In the genomic region with DNA sequence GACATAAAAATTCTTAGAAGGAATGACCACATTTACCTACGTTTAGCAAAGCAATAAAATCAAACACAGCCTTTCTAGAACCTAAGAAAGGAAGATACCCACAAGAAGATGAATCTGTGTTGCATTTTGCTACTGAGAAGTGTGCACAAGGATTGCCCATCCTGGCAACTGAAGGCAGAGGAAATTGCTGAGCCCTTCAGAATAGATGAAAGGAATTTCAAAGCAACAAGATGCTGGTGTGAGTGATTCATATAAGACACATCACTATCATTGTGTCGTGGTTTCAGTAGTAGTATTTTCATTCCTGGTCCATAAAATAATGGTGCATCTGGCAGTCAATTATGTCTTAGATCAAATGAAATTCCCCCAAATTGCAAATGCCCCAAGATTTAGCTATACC, we compare ENCODE assay signal across 18 cellular contexts. TPM values are rescaled to one million over a fixed set of nuclear protein-coding genes. Genes with fewer than 3 reads are reported as not detected.
DNase-seq lines count a peak whose midpoint lies in the region; ATAC-seq and TF ChIP-seq lines count a peak whose summit lies in the region.
"Had no signal": no experiment of that assay in that cellular context is flagged by ENCODE, and none has a peak within 500 bp of the region (broad histone marks: within the 10 kb centered on the region; RNA-seq: fewer than 3 reads in every experiment).

No MANE protein-coding gene starts in this region.

- H3F3A ChIP-seq in GM23248 (ENCODE audit: insufficient read depth): peaks cover 29% of the 10 kb centered on the region

- no peaks in the 10 kb centered on the region for H3K36me3 Mint-ChIP-seq in CD8-positive, alpha-beta memory T cell
- no peaks in the 10 kb centered on the region for H3K36me3 Mint-ChIP-seq in activated CD8-positive, alpha-beta T cell treated with anti-CD3 and anti-CD28 coated beads for 36 hours (ENCODE audit: low read depth)
- H3K36me3 Mint-ChIP-seq in WTC11: no peaks in the 10 kb centered on the region
- H3K36me3 Mint-ChIP-seq in stimulated activated memory B cell treated with anti-CD40 and anti-IgM and Interleukin-4, amounts not matched to agents 10 μg/mL and 1 μg/mL and 100 μg/mL, for 72 hours: no peaks in the 10 kb centered on the region

- H4K20me1 ChIP-seq in GM23248 (ENCODE audit: insufficient read depth): no peaks in the 10 kb centered on the region
- H4K20me1 ChIP-seq: BLaER1 had no signal

- H3K27ac ChIP-seq in CD8-positive, alpha-beta memory T cell (ENCODE audit: low read depth, low read length): no peak overlapping the region
- no peak overlapping the region for H3K27ac ChIP-seq in GM23248
- H3K27ac ChIP-seq: BLaER1, body of pancreas, HL-60, pancreas had no signal

- no peak overlapping the region for H3K4me3 Mint-ChIP-seq in CD8-positive, alpha-beta memory T cell
- no peak overlapping the region for H3K4me3 Mint-ChIP-seq in activated CD8-positive, alpha-beta T cell treated with anti-CD3 and anti-CD28 coated beads for 36 hours
- H3K4me3 Mint-ChIP-seq in WTC11: no peak overlapping the region
- H3K4me3 Mint-ChIP-seq in stimulated activated memory B cell treated with anti-CD40 and anti-IgM and Interleukin-4, amounts not matched to agents 10 μg/mL and 1 μg/mL and 100 μg/mL, for 72 hours: no peak overlapping the region
- H3K4me3 Mint-ChIP-seq: dendritic cell treated with granulocyte-macrophage colony-stimulating factor and Interleukin-4, amounts not matched to agents 40 ng/mL and 50 ng/mL, for 4 days had no signal

- TF ChIP-seq CTCF in activated CD8-positive, alpha-beta T cell treated with anti-CD3 and anti-CD28 coated beads for 36 hours (IDR thresholded peaks at IDR 0.05): no peak
- no peak for TF ChIP-seq CTCF in WTC11 (IDR thresholded peaks at IDR 0.05)

- DNase-seq in CD8-positive, alpha-beta memory T cell: no peak
- DNase-seq in GM23248 (peak; percentile 70), kidney glomerular epithelial cell (lab: John Stamatoyannopoulos, UW) (peak; percentile 31), WTC11 (ENCODE audit: low spot score) (no peak)
- DNase-seq in activated CD8-positive, alpha-beta T cell treated with anti-CD3 and anti-CD28 coated beads for 36 hours: peak; percentile 12
- no peak for DNase-seq in NK-92 treated with Interleukin-12 subunit alpha and Interleukin-12 subunit beta, amount 100 ng/mL, for 24 hours (lab: John Stamatoyannopoulos, UW)
- DNase-seq: activated CD4-positive, alpha-beta T cell treated with anti-CD3 and anti-CD28 coated beads, Interleukin-2, amount 50 U/mL, for 4 hours; activated effector memory CD4-positive, alpha-beta T cell treated with anti-CD3 and anti-CD28 coated beads, Interleukin-2, amount 50 U/mL, for 16 hours; body of pancreas; KG1; NCI-H1092 treated with DMSO at 0.1 percent for 48 hours; NCI-H2171; NCI-H774; pancreas had no signal

- H3K9me3 Mint-ChIP-seq in CD8-positive, alpha-beta memory T cell: no peaks in the 10 kb centered on the region
- peaks cover 8% of the 10 kb centered on the region for H3K9me3 Mint-ChIP-seq in activated CD8-positive, alpha-beta T cell treated with anti-CD3 and anti-CD28 coated beads for 36 hours
- no peaks in the 10 kb centered on the region for H3K9me3 Mint-ChIP-seq in WTC11
- no peaks in the 10 kb centered on the region for H3K9me3 Mint-ChIP-seq in stimulated activated memory B cell treated with anti-CD40 and anti-IgM and Interleukin-4, amounts not matched to agents 10 μg/mL and 1 μg/mL and 100 μg/mL, for 72 hours
- H3K9me3 Mint-ChIP-seq: dendritic cell treated with granulocyte-macrophage colony-stimulating factor and Interleukin-4, amounts not matched to agents 40 ng/mL and 50 ng/mL, for 4 days had no signal

- H3K4me1 Mint-ChIP-seq in CD8-positive, alpha-beta memory T cell: peaks cover 4 to 20% (median 15%) of the 10 kb centered on the region in 3 donors
- peaks cover 37% of the 10 kb centered on the region for H3K4me1 Mint-ChIP-seq in activated CD8-positive, alpha-beta T cell treated with anti-CD3 and anti-CD28 coated beads for 36 hours (ENCODE audit: low read depth)
- peaks cover 5% of the 10 kb centered on the region; the same call in 1 of the 2 replicates for H3K4me1 Mint-ChIP-seq in WTC11
- H3K4me1 Mint-ChIP-seq in stimulated activated memory B cell treated with anti-CD40 and anti-IgM and Interleukin-4, amounts not matched to agents 10 μg/mL and 1 μg/mL and 100 μg/mL, for 72 hours: peaks cover 10% of the 10 kb centered on the region

- peak; percentile 66 for ATAC-seq in activated CD8-positive, alpha-beta T cell treated with anti-CD3 and anti-CD28 coated beads for 36 hours
- ATAC-seq in WTC11: no peak
- ATAC-seq in stimulated activated memory B cell treated with anti-CD40 and anti-IgM and Interleukin-4, amounts not matched to agents 10 μg/mL and 1 μg/mL and 100 μg/mL, for 72 hours: no peak
- ATAC-seq: body of pancreas, pancreas had no signal

- no peaks in the 10 kb centered on the region for H3K27me3 ChIP-seq in CD8-positive, alpha-beta memory T cell (ENCODE audit: insufficient read depth, low read length, poor library complexity, severe bottlenecking)
- H3K27me3 ChIP-seq in GM23248 (replicated peaks; ENCODE audit: insufficient read depth): peaks cover 7% of the 10 kb centered on the region
- H3K27me3 ChIP-seq: BLaER1, body of pancreas, pancreas had no signal

- WGBS in GM23248 (ENCODE audit: low coverage in 1 of 2, low lambda C conversion rate in 2 of 2, missing lambda C conversion rate in 2 of 2), 2 experiments: 18 to 23% methylated on average over 2 of the region's 2 CpGs

- no peak overlapping the region for H2AFZ ChIP-seq in GM23248

- H3K79me2 ChIP-seq in GM23248 (ENCODE audit: insufficient read depth): no peaks in the 10 kb centered on the region

- H3K9me3 ChIP-seq in CD8-positive, alpha-beta memory T cell (ENCODE audit: low read length): no peaks in the 10 kb centered on the region
- H3K9me3 ChIP-seq in GM23248 (ENCODE audit: low read depth): no peaks in the 10 kb centered on the region
- H3K9me3 ChIP-seq: BLaER1, body of pancreas, pancreas had no signal

- intact Hi-C loops in activated CD8-positive, alpha-beta T cell treated with anti-CD3 and anti-CD28 coated beads for 36 hours (cut with micrococcal nuclease): no loop called here

- H3K9ac ChIP-seq in GM23248: no peak overlapping the region
- H3K9ac ChIP-seq: BLaER1 had no signal

- no peaks in the 10 kb centered on the region for H3K36me3 ChIP-seq in CD8-positive, alpha-beta memory T cell (ENCODE audit: insufficient read depth, low read length)
- no peaks in the 10 kb centered on the region for H3K36me3 ChIP-seq in GM23248 (ENCODE audit: low read depth)
- H3K36me3 ChIP-seq: BLaER1, pancreas had no signal

- POLR2A ChIA-PET in CD8-positive, alpha-beta memory T cell (lab: Charles Lee): no interaction called here
- POLR2A ChIA-PET in activated CD8-positive, alpha-beta T cell treated with anti-CD3 and anti-CD28 coated beads for 36 hours (lab: Charles Lee): interaction anchor here (0.8 to 1.5 kb wide), 2 partner anchors 31 to 89 kb away, joined by 3 to 5 read pairs; no protein-coding TSS in a partner anchor
- POLR2A ChIA-PET in WTC11 (lab: Charles Lee): no interaction called here

- H3K27ac Mint-ChIP-seq in CD8-positive, alpha-beta memory T cell: peak overlapping the region in 5 of 8 donors; percentile 9 to 74 (median 57)
- peak overlapping the region; percentile 11 for H3K27ac Mint-ChIP-seq in activated CD8-positive, alpha-beta T cell treated with anti-CD3 and anti-CD28 coated beads for 36 hours
- H3K27ac Mint-ChIP-seq in WTC11: no peak overlapping the region
- no peak overlapping the region for H3K27ac Mint-ChIP-seq in stimulated activated memory B cell treated with anti-CD40 and anti-IgM and Interleukin-4, amounts not matched to agents 10 μg/mL and 1 μg/mL and 100 μg/mL, for 72 hours
- H3K27ac Mint-ChIP-seq: dendritic cell treated with granulocyte-macrophage colony-stimulating factor and Interleukin-4, amounts not matched to agents 40 ng/mL and 50 ng/mL, for 4 days had no signal

- H3K4me1 ChIP-seq in CD8-positive, alpha-beta memory T cell (ENCODE audit: insufficient read depth, low read length): peaks cover 9% of the 10 kb centered on the region
- peaks cover 22% of the 10 kb centered on the region for H3K4me1 ChIP-seq in GM23248 (ENCODE audit: insufficient read depth)
- H3K4me1 ChIP-seq: body of pancreas, pancreas had no signal

- no peaks in the 10 kb centered on the region for H3K27me3 Mint-ChIP-seq in CD8-positive, alpha-beta memory T cell
- no peaks in the 10 kb centered on the region for H3K27me3 Mint-ChIP-seq in activated CD8-positive, alpha-beta T cell treated with anti-CD3 and anti-CD28 coated beads for 36 hours
- peaks cover 90% of the 10 kb centered on the region for H3K27me3 Mint-ChIP-seq in WTC11 (ENCODE audit: low read depth)
- no peaks in the 10 kb centered on the region for H3K27me3 Mint-ChIP-seq in stimulated activated memory B cell treated with anti-CD40 and anti-IgM and Interleukin-4, amounts not matched to agents 10 μg/mL and 1 μg/mL and 100 μg/mL, for 72 hours
- H3K27me3 Mint-ChIP-seq: dendritic cell treated with granulocyte-macrophage colony-stimulating factor and Interleukin-4, amounts not matched to agents 40 ng/mL and 50 ng/mL, for 4 days had no signal

- in situ Hi-C loops in GM23248 (cut with MboI): no loop called here

- no peak overlapping the region for H3K4me2 ChIP-seq in GM23248 (ENCODE audit: unreplicated experiment)
- H3K4me2 ChIP-seq: BLaER1 had no signal

- H3K9me2 ChIP-seq in GM23248 (ENCODE audit: insufficient read depth): no peaks in the 10 kb centered on the region

- H3K4me3 ChIP-seq in CD8-positive, alpha-beta memory T cell (ENCODE audit: low read length): no peak overlapping the region
- H3K4me3 ChIP-seq in GM23248: no peak overlapping the region
- H3K4me3 ChIP-seq: BLaER1, body of pancreas, pancreas had no signal

- CTCF ChIA-PET in CD8-positive, alpha-beta memory T cell (lab: Charles Lee): interaction anchor here (0.8 to 1.2 kb wide), 4 partner anchors 8 to 47 kb away, joined by 3 to 5 read pairs (median 4); no protein-coding TSS in a partner anchor
- CTCF ChIA-PET in activated CD8-positive, alpha-beta T cell treated with anti-CD3 and anti-CD28 coated beads for 36 hours (lab: Charles Lee): interaction anchor here (0.8 to 2.9 kb wide), 7 partner anchors 15 to 245 kb away, joined by 3 to 8 read pairs (median 4); no protein-coding TSS in a partner anchor
- CTCF ChIA-PET in WTC11 (lab: Charles Lee): interaction anchor here (0.9 to 1.4 kb wide), 4 partner anchors 13 to 283 kb away, joined by 3 to 5 read pairs (median 4); no protein-coding TSS in a partner anchor

TF ChIP-seq in WTC11, 78 proteins besides CTCF, POLR2A, EP300 and RAD21 (continues in another document):
- TF ChIP-seq, protein P1, sequence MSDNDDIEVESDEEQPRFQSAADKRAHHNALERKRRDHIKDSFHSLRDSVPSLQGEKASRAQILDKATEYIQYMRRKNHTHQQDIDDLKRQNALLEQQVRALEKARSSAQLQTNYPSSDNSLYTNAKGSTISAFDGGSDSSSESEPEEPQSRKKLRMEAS (CRISPR knock-in tag; IDR thresholded peaks at IDR 0.05): no peak

RNA-seq across cellular contexts. Expression of a gene that starts 48.3 kb away (rescaled TPM):
- 100 to 1,000 TPM; 142 to 150 TPM for total RNA-seq in CD8-positive, alpha-beta memory T cell
- polyA plus RNA-seq in CD8-positive, alpha-beta memory T cell: 90.1 TPM
- 4.9 and 8.9 TPM in 2 replicates for total RNA-seq in GM23248 (2014; rRNA removed; shearing (Covaris generic))
- 2.7 and 2.9 TPM in 2 replicates for polyA plus RNA-seq in GM23248 (2016; fragmentation: Nextera tagmentation; extraction: Ambion mirVana)
- total RNA-seq in activated CD8-positive, alpha-beta T cell treated with anti-CD3 and anti-CD28 coated beads for 36 hours: 100 to 1,000 TPM; 131 to 132 TPM
- 0.68 to 0.85 TPM (median 0.71 TPM) in 3 replicates for total RNA-seq in WTC11 (2021)

Comparison
In these comparisons a context has a peak if more than half of its experiments do, and no peak if none do; other contexts are left out.
1. DNase-seq: peak in GM23248 (single experiment), activated CD8-positive, alpha-beta T cell treated with anti-CD3 and anti-CD28 coated beads for 36 hours (single experiment) and kidney glomerular epithelial cell (single experiment); none in CD8-positive, alpha-beta memory T cell (0 of 5), WTC11 (single experiment) and NK-92 treated with Interleukin-12 subunit alpha and Interleukin-12 subunit beta, amount 100 ng/mL, for 24 hours (single experiment).
2. H3K27ac Mint-ChIP-seq: peak in CD8-positive, alpha-beta memory T cell (5 of 8) and activated CD8-positive, alpha-beta T cell treated with anti-CD3 and anti-CD28 coated beads for 36 hours (single experiment); none in WTC11 (single experiment) and stimulated activated memory B cell treated with anti-CD40 and anti-IgM and Interleukin-4, amounts not matched to agents 10 μg/mL and 1 μg/mL and 100 μg/mL, for 72 hours (single experiment).
3. RNA of a gene that starts 48.3 kb away (total RNA-seq): 142 to 150 TPM in CD8-positive, alpha-beta memory T cell and 131 to 132 TPM in activated CD8-positive, alpha-beta T cell treated with anti-CD3 and anti-CD28 coated beads for 36 hours; 4.9 to 8.9 TPM in GM23248 and 0.68 to 0.85 TPM in WTC11; every median in the first group is over 10 times any median in the second.